In the genomic region with DNA sequence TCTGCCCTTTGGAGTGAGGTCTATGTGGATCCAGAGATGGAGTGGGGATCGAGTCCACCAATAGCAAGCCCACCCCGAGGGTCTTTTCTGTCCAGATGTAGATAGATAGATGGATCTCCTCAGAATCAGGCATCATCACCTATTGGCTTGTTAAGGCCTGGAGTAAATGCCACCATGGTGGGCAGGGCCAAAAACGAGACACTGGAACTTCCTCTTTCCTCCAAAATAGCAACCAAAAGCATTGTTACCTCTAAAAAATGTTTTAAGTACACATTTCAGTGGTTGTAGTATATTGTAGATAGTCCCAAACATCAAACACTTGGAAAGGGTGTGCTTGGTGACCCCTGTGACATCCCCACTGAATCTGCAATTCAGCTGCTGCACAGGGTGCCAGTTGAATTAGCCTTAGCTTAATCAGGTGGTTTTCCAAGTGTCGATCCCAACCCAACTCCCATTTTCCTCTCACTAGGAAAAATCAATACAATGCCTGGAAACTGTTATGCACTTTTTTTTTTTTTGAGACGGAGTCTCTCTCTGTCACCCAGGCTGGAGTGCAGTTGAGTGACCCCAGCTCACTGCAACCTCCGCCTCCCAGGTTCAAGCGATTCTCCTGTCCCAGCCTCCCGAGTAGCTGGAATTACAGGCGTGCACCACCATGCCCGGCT, we compare ENCODE assay signal across 15 cellular contexts.
"Had no signal": no experiment of that assay in that cellular context is flagged by ENCODE, and none has a peak within 500 bp of the region (broad histone marks: within the 10 kb centered on the region; RNA-seq: fewer than 3 reads in every experiment).

No MANE protein-coding gene starts in this region.

- H2AFZ ChIP-seq: neural progenitor cell had no signal

- H3K9me3 ChIP-seq: gastroesophageal sphincter, heart right ventricle, pancreas had no signal

- H3K27ac ChIP-seq: gastroesophageal sphincter, heart right ventricle, neural progenitor cell, pancreas, WERI-Rb-1 had no signal

- FAIRE-seq: islet of Langerhans, pancreas had no signal

- H3K4me3 ChIP-seq: gastroesophageal sphincter, heart right ventricle, lung, neural progenitor cell, pancreas had no signal

- H3K27me3 ChIP-seq: gastroesophageal sphincter, heart right ventricle, neural progenitor cell, pancreas had no signal

- H3K4me1 ChIP-seq: gastroesophageal sphincter, neural progenitor cell, pancreas had no signal

- H3K36me3 ChIP-seq: gastroesophageal sphincter, heart right ventricle, neural progenitor cell, pancreas, WERI-Rb-1 had no signal

- DNase-seq: activated CD4-positive, alpha-beta T cell treated with anti-CD3 and anti-CD28 coated beads, Interleukin-2, amount 50 U/mL, for 48 hours; activated naive CD4-positive, alpha-beta T cell treated with anti-CD3 and anti-CD28 coated beads for 36 hours; activated naive CD8-positive, alpha-beta T cell treated with anti-CD3 and anti-CD28 coated beads, Interleukin-2, amount 50 U/mL, for 24 hours; aorta; endodermal cell; erythroblast; heart right ventricle; pancreas; stimulated activated CD4-positive, alpha-beta T cell treated with anti-CD3 and anti-CD28 coated beads, Interleukin-1b, Interleukin-23, amount 100 ng/mL, for 48 hours; T-helper 9 cell; WERI-Rb-1 had no signal

- H3K4me2 ChIP-seq: neural progenitor cell had no signal
